Comparison of ENCODE assay signal across 8 cellular contexts in genomic region chr6:73694711-73695411, GRCh38. TPM values are rescaled to one million over a fixed set of nuclear protein-coding genes. Genes with fewer than 3 reads are reported as not detected.
DNase-seq lines count a peak whose midpoint lies in the region; ATAC-seq and TF ChIP-seq lines count a peak whose summit lies in the region.
"Had no signal": no experiment of that assay in that cellular context is flagged by ENCODE, and none has a peak within 500 bp of the region (broad histone marks: within the 10 kb centered on the region; RNA-seq: fewer than 3 reads in every experiment).

No MANE protein-coding gene starts in this region.

- peaks cover 45% of the 10 kb centered on the region for H3K4me1 ChIP-seq in left ventricle myocardium inferior

- POLR2A ChIA-PET in activated CD8-positive, alpha-beta T cell treated with anti-CD3 and anti-CD28 coated beads, Interleukin-2, amount 10 ng/mL, durations not matched to agents 7 days and 5 days (lab: Charles Lee): interaction anchor here (0.6 to 1.0 kb wide), 3 partner anchors 11 to 1075 kb away, joined by 3 to 6 read pairs (median 3); no protein-coding TSS in a partner anchor

- peaks cover 26% of the 10 kb centered on the region for H3K4me1 Mint-ChIP-seq in activated CD8-positive, alpha-beta T cell treated with anti-CD3 and anti-CD28 coated beads, Interleukin-2, amount 10 ng/mL, durations not matched to agents 7 days and 5 days (ENCODE audit: low read depth)
- peaks cover 19 to 31% of the 10 kb centered on the region in 2 donors for H3K4me1 Mint-ChIP-seq in stimulated activated naive B cell treated with anti-CD40 and anti-IgM and Interleukin-4, amounts not matched to agents 10 μg/mL and 1 μg/mL and 100 μg/mL, for 72 hours

- no peak for TF ChIP-seq CTCF in left ventricle myocardium inferior (IDR thresholded peaks at IDR 0.05; ENCODE audit: borderline replicate concordance)

- peaks cover 8% of the 10 kb centered on the region for H3K36me3 Mint-ChIP-seq in activated CD8-positive, alpha-beta T cell treated with anti-CD3 and anti-CD28 coated beads, Interleukin-2, amount 10 ng/mL, durations not matched to agents 7 days and 5 days (ENCODE audit: low read depth)
- peaks cover 0 to 10% of the 10 kb centered on the region in 2 donors for H3K36me3 Mint-ChIP-seq in stimulated activated naive B cell treated with anti-CD40 and anti-IgM and Interleukin-4, amounts not matched to agents 10 μg/mL and 1 μg/mL and 100 μg/mL, for 72 hours
- H3K36me3 Mint-ChIP-seq: memory B cell had no signal

- H3K27ac ChIP-seq in left ventricle myocardium inferior (replicated peaks): peak overlapping the region; percentile 86

- H3K27ac Mint-ChIP-seq in activated CD8-positive, alpha-beta T cell treated with anti-CD3 and anti-CD28 coated beads, Interleukin-2, amount 10 ng/mL, durations not matched to agents 7 days and 5 days: peak overlapping the region; percentile 79
- peak overlapping the region; percentile 83 for H3K27ac Mint-ChIP-seq in stimulated activated naive B cell treated with anti-CD40 and anti-IgM and Interleukin-4, amounts not matched to agents 10 μg/mL and 1 μg/mL and 100 μg/mL, for 72 hours
- H3K27ac Mint-ChIP-seq: memory B cell had no signal

- no peak for ATAC-seq in activated CD8-positive, alpha-beta T cell treated with anti-CD3 and anti-CD28 coated beads, Interleukin-2, amount 10 ng/mL, durations not matched to agents 7 days and 5 days
- ATAC-seq in stimulated activated naive B cell treated with anti-CD40 and anti-IgM and Interleukin-4, amounts not matched to agents 10 μg/mL and 1 μg/mL and 100 μg/mL, for 72 hours (replicated peaks): peak; percentile 13
- ATAC-seq in HG02870 (IDR thresholded peaks at IDR 0.05; ENCODE audit: unreplicated experiment) (no peak), GM18861 (IDR thresholded peaks at IDR 0.05; ENCODE audit: unreplicated experiment) (no peak)

- peak overlapping the region; percentile 84 for H3K4me3 ChIP-seq in left ventricle myocardium inferior

- no peaks in the 10 kb centered on the region for H3K27me3 ChIP-seq in left ventricle myocardium inferior (ENCODE audit: low read depth)

- no peaks in the 10 kb centered on the region for H3K9me3 ChIP-seq in left ventricle myocardium inferior (replicated peaks)

- CTCF ChIA-PET in activated CD8-positive, alpha-beta T cell treated with anti-CD3 and anti-CD28 coated beads, Interleukin-2, amount 10 ng/mL, durations not matched to agents 7 days and 5 days (lab: Charles Lee): interaction anchor here (1.0 to 1.8 kb wide), 3 partner anchors 12 to 38 kb away, joined by 3 to 8 read pairs (median 3); no protein-coding TSS in a partner anchor

- intact Hi-C loops in left ventricle myocardium inferior (cut with micrococcal nuclease): no loop called here

- peak; percentile 52 for DNase-seq in HK-2 (ENCODE audit: unreplicated experiment)
- no peak for DNase-seq in activated CD8-positive, alpha-beta T cell treated with anti-CD3 and anti-CD28 coated beads, Interleukin-2, amount 10 ng/mL, durations not matched to agents 7 days and 5 days
- no peak for DNase-seq in left ventricle myocardium inferior
- DNase-seq in stimulated activated naive B cell treated with anti-CD40 and anti-IgM and Interleukin-4, amounts not matched to agents 10 μg/mL and 1 μg/mL and 100 μg/mL, for 72 hours: peak; percentile 4
- no peak for DNase-seq in cortex of kidney (lab: John Stamatoyannopoulos, UW)

- H3K9me3 Mint-ChIP-seq in activated CD8-positive, alpha-beta T cell treated with anti-CD3 and anti-CD28 coated beads, Interleukin-2, amount 10 ng/mL, durations not matched to agents 7 days and 5 days (ENCODE audit: insufficient read depth): no peaks in the 10 kb centered on the region
- H3K9me3 Mint-ChIP-seq in stimulated activated naive B cell treated with anti-CD40 and anti-IgM and Interleukin-4, amounts not matched to agents 10 μg/mL and 1 μg/mL and 100 μg/mL, for 72 hours: peaks cover 4 to 9% of the 10 kb centered on the region in 2 donors
- H3K9me3 Mint-ChIP-seq: memory B cell had no signal

- H3K36me3 ChIP-seq in left ventricle myocardium inferior: peaks cover 11% of the 10 kb centered on the region

- H3K4me3 Mint-ChIP-seq in activated CD8-positive, alpha-beta T cell treated with anti-CD3 and anti-CD28 coated beads, Interleukin-2, amount 10 ng/mL, durations not matched to agents 7 days and 5 days: peak overlapping the region; percentile 81
- peak overlapping the region; percentile 86 to 92 for H3K4me3 Mint-ChIP-seq in stimulated activated naive B cell treated with anti-CD40 and anti-IgM and Interleukin-4, amounts not matched to agents 10 μg/mL and 1 μg/mL and 100 μg/mL, for 72 hours

- peaks cover 1% of the 10 kb centered on the region for H3K27me3 Mint-ChIP-seq in activated CD8-positive, alpha-beta T cell treated with anti-CD3 and anti-CD28 coated beads, Interleukin-2, amount 10 ng/mL, durations not matched to agents 7 days and 5 days (ENCODE audit: low read depth)
- peaks cover 27 to 30% of the 10 kb centered on the region in 2 donors for H3K27me3 Mint-ChIP-seq in stimulated activated naive B cell treated with anti-CD40 and anti-IgM and Interleukin-4, amounts not matched to agents 10 μg/mL and 1 μg/mL and 100 μg/mL, for 72 hours

RNA-seq across cellular contexts. Expression of gene CD109, which starts 1.1 kb away (rescaled TPM):
- total RNA-seq in activated CD8-positive, alpha-beta T cell treated with anti-CD3 and anti-CD28 coated beads, Interleukin-2, amount 10 ng/mL, durations not matched to agents 7 days and 5 days: 1 to 10 TPM; 4.4 to 5.0 TPM
- 9.1 TPM for total RNA-seq in left ventricle myocardium inferior

RNA-seq across cellular contexts. Expression of gene SLC17A5, which starts 41.1 kb away (rescaled TPM):
- total RNA-seq in activated CD8-positive, alpha-beta T cell treated with anti-CD3 and anti-CD28 coated beads, Interleukin-2, amount 10 ng/mL, durations not matched to agents 7 days and 5 days: 1 to 10 TPM; 5.0 to 5.7 TPM
- total RNA-seq in left ventricle myocardium inferior: 5.3 TPM

Comparison
In these comparisons a context has a peak if more than half of its experiments do, and no peak if none do; other contexts are left out.
1. DNase-seq: peak in HK-2 (single experiment) and stimulated activated naive B cell treated with anti-CD40 and anti-IgM and Interleukin-4, amounts not matched to agents 10 μg/mL and 1 μg/mL and 100 μg/mL, for 72 hours (single experiment); none in activated CD8-positive, alpha-beta T cell treated with anti-CD3 and anti-CD28 coated beads, Interleukin-2, amount 10 ng/mL, durations not matched to agents 7 days and 5 days (single experiment), left ventricle myocardium inferior (single experiment) and cortex of kidney (single experiment).
2. ATAC-seq: peak in stimulated activated naive B cell treated with anti-CD40 and anti-IgM and Interleukin-4, amounts not matched to agents 10 μg/mL and 1 μg/mL and 100 μg/mL, for 72 hours (2 of 2); none in activated CD8-positive, alpha-beta T cell treated with anti-CD3 and anti-CD28 coated beads, Interleukin-2, amount 10 ng/mL, durations not matched to agents 7 days and 5 days (single experiment), HG02870 (single experiment) and GM18861 (single experiment).